17 cellular contexts compared by ENCODE assay signal in genomic region chr4:185837415-185838103, GRCh38. TPM values are rescaled to one million over a fixed set of nuclear protein-coding genes. Genes with fewer than 3 reads are reported as not detected.
DNase-seq lines count a peak whose midpoint lies in the region; ATAC-seq, FAIRE-seq and TF ChIP-seq lines count a peak whose summit lies in the region.
"Had no signal": no experiment of that assay in that cellular context is flagged by ENCODE, and none has a peak within 500 bp of the region (broad histone marks: within the 10 kb centered on the region; RNA-seq: fewer than 3 reads in every experiment).

No MANE protein-coding gene starts in this region.

- peak; percentile 56 for FAIRE-seq in TTC549 (lab: Jason Lieb, UNC)

- no peak for ATAC-seq in right cardiac atrium
- no peak for ATAC-seq in HG02642 (IDR thresholded peaks at IDR 0.05; ENCODE audit: poor library complexity, unreplicated experiment)

- H2AFZ ChIP-seq in osteoblast (ENCODE audit: low read length), result peak overlapping the region; percentile 6

- no peak overlapping the region for H3K4me2 ChIP-seq in osteoblast (ENCODE audit: insufficient read depth, low read length)

- intact Hi-C loops in right cardiac atrium (cut with DNase I), result no loop called here

- no peaks in the 10 kb centered on the region for H3K79me2 ChIP-seq in osteoblast (ENCODE audit: insufficient read depth, low read length)

- TF ChIP-seq CTCF in osteoblast (IDR thresholded peaks at IDR 0.05; ENCODE audit: extremely low read depth, low read depth, low read length), result no peak

- H3K4me1 ChIP-seq in ES-I3 (ENCODE audit: insufficient read depth, low read length) (peaks cover 67% of the 10 kb centered on the region), right cardiac atrium (ENCODE audit: control insufficient read depth, insufficient read depth, low read length) (peaks cover 14% of the 10 kb centered on the region), osteoblast (ENCODE audit: insufficient read depth, low read length) (peaks cover 32% of the 10 kb centered on the region)

- no peaks in the 10 kb centered on the region for H3K9me3 ChIP-seq in ES-I3 (ENCODE audit: control insufficient read depth, insufficient read depth, low read length)
- H3K9me3 ChIP-seq in right cardiac atrium (ENCODE audit: control insufficient read depth, low read length), result no peaks in the 10 kb centered on the region
- no peaks in the 10 kb centered on the region for H3K9me3 ChIP-seq in osteoblast (ENCODE audit: low read depth, low read length)
- H3K9me3 ChIP-seq: tibial nerve had no signal

- H4K20me1 ChIP-seq in osteoblast (ENCODE audit: insufficient read depth, low read length), result no peaks in the 10 kb centered on the region

- no peaks in the 10 kb centered on the region for H3K36me3 ChIP-seq in ES-I3 (ENCODE audit: insufficient read depth, low read length)
- no peaks in the 10 kb centered on the region for H3K36me3 ChIP-seq in osteoblast (ENCODE audit: insufficient read depth, low read length)
- H3K36me3 ChIP-seq: tibial nerve had no signal

- peak overlapping the region; percentile 69 for H3K27ac ChIP-seq in right cardiac atrium (ENCODE audit: low read length)
- no peak overlapping the region for H3K27ac ChIP-seq in osteoblast (ENCODE audit: low read depth, low read length)

- H3K9ac ChIP-seq in ES-I3 (ENCODE audit: low read depth, low read length), result peak overlapping the region; percentile 34; the same call in 1 of the 2 replicates

- DNase-seq in right cardiac atrium (no peak), osteoblast (ENCODE audit: insufficient read length, low spot score, missing footprints) (peak; percentile 3), NCI-H82 (lab: John Stamatoyannopoulos, UW) (no peak), HPDE6-E6E7 (ENCODE audit: extremely low spot score) (no peak), NCI-H1436 (lab: John Stamatoyannopoulos, UW) (no peak)
- DNase-seq: activated CD8-positive, alpha-beta memory T cell treated with anti-CD3 and anti-CD28 coated beads for 24 hours; activated gamma-delta T cell; DMS 273 treated with DMSO at 0.1 percent for 48 hours; glutamatergic neuron; NCI-H187; NCI-H774; occipital lobe; SIG-M5 had no signal

- WGBS in right cardiac atrium, result 62% methylated on average over 4 of the region's 4 CpGs

- H3K27me3 ChIP-seq in right cardiac atrium (ENCODE audit: control insufficient read depth, insufficient read depth), result no peaks in the 10 kb centered on the region
- no peaks in the 10 kb centered on the region for H3K27me3 ChIP-seq in osteoblast (ENCODE audit: insufficient read depth, low read length)
- H3K27me3 ChIP-seq: tibial nerve had no signal

- no peak overlapping the region for H3K4me3 ChIP-seq in right cardiac atrium (ENCODE audit: low read length)
- no peak overlapping the region for H3K4me3 ChIP-seq in osteoblast (ENCODE audit: insufficient read depth, low read length)
- H3K4me3 ChIP-seq: tibial nerve had no signal

RNA-seq across cellular contexts. Expression of gene SORBS2, which starts 25.6 kb away (rescaled TPM):
- total RNA-seq in right cardiac atrium, result 100 to 1,000 TPM; 578 to 776 (median 669) TPM
- 181 TPM for polyA plus RNA-seq in right cardiac atrium
- total RNA-seq in osteoblast, result 50.7 and 85.0 TPM in 2 replicates
